22 cellular contexts compared by ENCODE assay signal in the genomic region with DNA sequence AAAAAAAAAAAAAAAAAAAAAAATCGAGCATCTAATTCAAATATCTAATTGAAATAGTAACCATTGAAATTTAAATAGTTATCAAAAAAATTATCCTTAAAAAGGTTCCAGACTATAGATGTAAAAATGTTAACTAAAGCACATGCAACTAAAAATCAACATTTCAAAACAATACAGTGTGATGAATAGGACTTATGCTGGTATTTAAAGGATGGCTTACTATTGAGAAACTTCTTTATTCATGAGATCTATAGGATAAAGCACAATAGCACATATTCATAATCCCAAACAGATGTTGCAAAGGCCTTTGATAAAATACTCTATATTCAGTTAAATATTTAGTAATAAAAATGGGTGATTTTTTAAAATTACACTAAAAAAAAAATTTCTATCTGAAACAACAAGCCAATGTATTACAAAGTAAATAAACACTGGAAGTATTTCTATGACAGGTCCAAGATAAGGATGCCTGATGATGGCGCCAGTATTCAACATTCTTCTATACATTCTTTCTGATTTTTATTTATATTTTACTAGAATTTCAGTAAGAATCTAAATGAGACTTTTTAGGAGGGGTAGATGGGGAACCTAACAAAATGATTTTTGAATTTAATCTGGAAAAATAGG. TPM values are rescaled to one million over a fixed set of nuclear protein-coding genes. Genes with fewer than 3 reads are reported as not detected.
"Had no signal": no experiment of that assay in that cellular context is flagged by ENCODE, and none has a peak within 500 bp of the region (broad histone marks: within the 10 kb centered on the region; RNA-seq: fewer than 3 reads in every experiment).

No MANE protein-coding gene starts in this region.

- H3K27me3 ChIP-seq: breast epithelium, gastrocnemius medialis, left lung, spleen, testis, upper lobe of right lung had no signal

- H3K4me1 Mint-ChIP-seq: nephron; stimulated activated memory B cell treated with anti-CD40 and anti-IgM and Interleukin-4, amounts not matched to agents 10 μg/mL and 1 μg/mL and 100 μg/mL, for 72 hours had no signal

- H3K4me3 Mint-ChIP-seq: activated T-cell treated with anti-CD3 and anti-CD28 coated beads, Interleukin-2, amount 50 U/mL, for 72 hours; dendritic cell treated with granulocyte-macrophage colony-stimulating factor and Interleukin-4, amounts not matched to agents 40 ng/mL and 50 ng/mL, for 4 days; effector memory CD8-positive, alpha-beta T cell; nephron; stimulated activated memory B cell treated with anti-CD40 and anti-IgM and Interleukin-4, amounts not matched to agents 10 μg/mL and 1 μg/mL and 100 μg/mL, for 72 hours had no signal

- DNase-seq: activated CD4-positive, alpha-beta T cell treated with anti-CD3 and anti-CD28 coated beads, Interleukin-2, amount 50 U/mL, for 4 hours; activated effector memory CD4-positive, alpha-beta T cell treated with anti-CD3 and anti-CD28 coated beads, Interleukin-2, amount 50 U/mL, for 16 hours; activated naive CD4-positive, alpha-beta T cell treated with anti-CD3 and anti-CD28 coated beads, Interleukin-2, amount 50 U/mL, for 16 hours; activated T-cell treated with anti-CD3 and anti-CD28 coated beads, Interleukin-2, amount 50 U/mL, for 72 hours; cerebellar nuclear complex; effector memory CD8-positive, alpha-beta T cell; gastrocnemius medialis; head of caudate nucleus; left lung; midbrain; nucleus accumbens; spleen; stimulated activated CD4-positive, alpha-beta T cell treated with anti-CD3 and anti-CD28 coated beads, Interleukin-4, amount 100 ng/mL, for 4 hours; testis; upper lobe of right lung had no signal

- H3K36me3 ChIP-seq: breast epithelium, gastrocnemius medialis, left lung, spleen, upper lobe of right lung had no signal

- H3K9me3 Mint-ChIP-seq: activated T-cell treated with anti-CD3 and anti-CD28 coated beads, Interleukin-2, amount 50 U/mL, for 72 hours; dendritic cell treated with granulocyte-macrophage colony-stimulating factor and Interleukin-4, amounts not matched to agents 40 ng/mL and 50 ng/mL, for 4 days; effector memory CD8-positive, alpha-beta T cell; nephron; stimulated activated memory B cell treated with anti-CD40 and anti-IgM and Interleukin-4, amounts not matched to agents 10 μg/mL and 1 μg/mL and 100 μg/mL, for 72 hours had no signal

- H3K9me3 ChIP-seq: breast epithelium, gastrocnemius medialis, left lung, spleen, testis, upper lobe of right lung had no signal

- H3K36me3 Mint-ChIP-seq: stimulated activated memory B cell treated with anti-CD40 and anti-IgM and Interleukin-4, amounts not matched to agents 10 μg/mL and 1 μg/mL and 100 μg/mL, for 72 hours had no signal

- FAIRE-seq: astrocyte had no signal

- H3K4me3 ChIP-seq: breast epithelium, gastrocnemius medialis, left lung, spleen, testis, upper lobe of right lung had no signal

- H3K27ac Mint-ChIP-seq: activated T-cell treated with anti-CD3 and anti-CD28 coated beads, Interleukin-2, amount 50 U/mL, for 72 hours; dendritic cell treated with granulocyte-macrophage colony-stimulating factor and Interleukin-4, amounts not matched to agents 40 ng/mL and 50 ng/mL, for 4 days; effector memory CD8-positive, alpha-beta T cell; nephron; stimulated activated memory B cell treated with anti-CD40 and anti-IgM and Interleukin-4, amounts not matched to agents 10 μg/mL and 1 μg/mL and 100 μg/mL, for 72 hours had no signal

- H3K27ac ChIP-seq: breast epithelium, epithelial cell of prostate, gastrocnemius medialis, left lung, spleen, testis, upper lobe of right lung had no signal

- H3K27me3 Mint-ChIP-seq: dendritic cell treated with granulocyte-macrophage colony-stimulating factor and Interleukin-4, amounts not matched to agents 40 ng/mL and 50 ng/mL, for 4 days had no signal

- ATAC-seq: activated T-cell treated with anti-CD3 and anti-CD28 coated beads, Interleukin-2, amount 50 U/mL, for 72 hours; effector memory CD8-positive, alpha-beta T cell; gastrocnemius medialis; left lung; stimulated activated memory B cell treated with anti-CD40 and anti-IgM and Interleukin-4, amounts not matched to agents 10 μg/mL and 1 μg/mL and 100 μg/mL, for 72 hours; upper lobe of right lung had no signal

- H3K4me1 ChIP-seq: breast epithelium, gastrocnemius medialis, left lung, spleen, testis, upper lobe of right lung had no signal

RNA-seq across cellular contexts. Expression of a gene that starts 26.3 kb away (rescaled TPM):
- total RNA-seq: activated CD8-positive, alpha-beta memory T cell treated with anti-CD3 and anti-CD28 coated beads for 36 hours had no signal
